Comparison of ENCODE assay signal across 28 cellular contexts in the genomic region with DNA sequence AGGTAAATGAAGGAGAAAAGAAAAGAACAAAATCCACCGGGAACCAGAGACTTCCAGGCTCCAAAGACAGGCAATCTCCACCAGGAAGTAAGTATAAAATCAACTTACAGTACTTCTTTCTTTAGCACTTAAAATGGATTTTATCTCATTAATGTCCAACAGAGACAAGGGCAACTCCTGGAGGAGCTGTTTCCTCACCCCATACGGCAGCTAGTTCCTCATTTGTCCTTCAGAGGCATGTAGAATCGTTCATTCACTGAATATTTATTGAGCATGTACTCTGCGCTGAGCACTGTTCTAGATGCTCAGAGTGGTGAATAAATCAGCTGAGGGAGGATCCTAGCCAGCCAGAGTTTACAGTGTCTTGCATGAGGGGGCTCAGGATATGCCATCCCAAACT.
"Had no signal": no experiment of that assay in that cellular context is flagged by ENCODE, and none has a peak within 500 bp of the region (broad histone marks: within the 10 kb centered on the region; RNA-seq: fewer than 3 reads in every experiment).

No MANE protein-coding gene starts in this region.

- DNase-seq: activated B cell treated with CpG ODN at 0.5 μM for 24 hours; activated CD4-positive, alpha-beta T cell treated with anti-CD3 and anti-CD28 coated beads for 4 hours; activated CD4-positive, alpha-beta T cell treated with anti-CD3 and anti-CD28 coated beads, Interleukin-2, amount 50 U/mL, for 48 hours; activated CD8-positive, alpha-beta memory T cell treated with anti-CD3 and anti-CD28 coated beads, Interleukin-2, amount 50 U/mL, for 48 hours; activated naive CD4-positive, alpha-beta T cell; activated T-cell treated with anti-CD3 and anti-CD28 coated beads, Interleukin-2, amount 50 U/mL, for 4 hours; adrenal gland; central memory CD4-positive, alpha-beta T cell; dermis blood vessel endothelial cell; effector memory CD8-positive, alpha-beta T cell; foreskin melanocyte; glutamatergic neuron; hippocampal formation; kidney glomerular epithelial cell; left lung; naive thymus-derived CD4-positive, alpha-beta T cell; occipital lobe; posterior cingulate gyrus; sigmoid colon; stimulated activated CD4-positive, alpha-beta T cell treated with anti-CD3 and anti-CD28 coated beads, Interleukin-2, amount 100 ng/mL, for 48 hours; stimulated activated CD8-positive, alpha-beta memory T cell treated with anti-CD3 and anti-CD28 coated beads, Interleukin-4, amount 100 ng/mL, for 48 hours; stimulated activated naive B cell treated with anti-CD40 and anti-IgM and Interleukin-4, amounts not matched to agents 10 μg/mL and 1 μg/mL and 100 μg/mL, for 72 hours; testis had no signal

- H3K4me1 ChIP-seq: adrenal gland, ascending aorta, left lung, sigmoid colon, testis had no signal

- H3K27ac ChIP-seq: adrenal gland, ascending aorta, left lung, sigmoid colon, testis had no signal

- ATAC-seq: activated T-cell treated with anti-CD3 and anti-CD28 coated beads, Interleukin-2, amount 50 U/mL, for 4 hours; effector memory CD8-positive, alpha-beta T cell; esophagus mucosa; left lung; naive thymus-derived CD4-positive, alpha-beta T cell; stimulated activated naive B cell treated with anti-CD40 and anti-IgM and Interleukin-4, amounts not matched to agents 10 μg/mL and 1 μg/mL and 100 μg/mL, for 72 hours had no signal

- H3K27me3 ChIP-seq: adrenal gland, ascending aorta, left lung, testis had no signal

- H3K9me3 ChIP-seq: adrenal gland, ascending aorta, sigmoid colon, testis had no signal

- H3K4me3 ChIP-seq: adrenal gland, ascending aorta, left lung, lung, sigmoid colon, testis had no signal

- H3K36me3 ChIP-seq: adrenal gland, ascending aorta, left lung, sigmoid colon had no signal

- FAIRE-seq: endothelial cell of umbilical vein, TTC549 had no signal
